In the genomic region with DNA sequence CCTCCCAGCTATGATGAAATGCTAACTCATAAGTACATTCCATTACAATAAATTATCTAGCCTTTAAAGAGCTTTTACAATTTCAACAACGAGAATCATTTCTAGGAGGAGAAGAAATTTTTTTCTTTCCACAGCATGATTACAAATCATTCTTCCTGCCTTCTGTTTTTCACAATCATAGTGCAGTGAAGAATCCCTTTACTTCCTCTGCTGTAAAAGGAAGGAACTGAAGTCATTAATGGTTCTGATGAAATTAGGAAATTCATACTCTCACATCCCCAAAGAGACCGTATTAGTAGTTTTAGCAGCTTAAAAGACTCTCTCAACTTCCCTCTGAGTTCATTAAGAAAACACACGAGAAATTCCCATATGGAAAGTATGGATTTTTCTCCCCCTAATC, we compare ENCODE assay signal across 14 cellular contexts. TPM values are rescaled to one million over a fixed set of nuclear protein-coding genes. Genes with fewer than 3 reads are reported as not detected.
DNase-seq lines count a peak whose midpoint lies in the region; ATAC-seq, FAIRE-seq and TF ChIP-seq lines count a peak whose summit lies in the region.
"Had no signal": no experiment of that assay in that cellular context is flagged by ENCODE, and none has a peak within 500 bp of the region (broad histone marks: within the 10 kb centered on the region; RNA-seq: fewer than 3 reads in every experiment).

No MANE protein-coding gene starts in this region.

- no peaks in the 10 kb centered on the region for H3K36me3 ChIP-seq in SK-N-MC (ENCODE audit: insufficient read depth, low read length)
- no peaks in the 10 kb centered on the region for H3K36me3 ChIP-seq in pancreas

- no peak overlapping the region for H3K27ac Mint-ChIP-seq in type B pancreatic cell
- no peak overlapping the region for H3K27ac Mint-ChIP-seq in activated CD8-positive, alpha-beta T cell treated with anti-CD3 and anti-CD28 coated beads for 36 hours
- H3K27ac Mint-ChIP-seq: activated naive CD4-positive, alpha-beta T cell treated with anti-CD3 and anti-CD28 coated beads, Interleukin-2, amount 50 U/mL, for 24 hours; CD4-positive, alpha-beta T cell had no signal

- DNase-seq in Ammon's horn (ENCODE audit: low spot score) (peak; percentile 8), SK-N-MC (ENCODE audit: low read depth, low spot score) (peak; percentile 35), foreskin fibroblast (peak; percentile 43 to 54), pancreas (no peak), RKO (ENCODE audit: low spot score) (no peak), type B pancreatic cell (ENCODE audit: extremely low spot score, unreplicated experiment) (no peak)
- no peak for DNase-seq in activated CD8-positive, alpha-beta T cell treated with anti-CD3 and anti-CD28 coated beads for 36 hours
- DNase-seq: activated CD4-positive, alpha-beta T cell treated with anti-CD3 and anti-CD28 coated beads for 4 hours; CD4-positive, alpha-beta T cell had no signal

- no peaks in the 10 kb centered on the region for H3K27me3 Mint-ChIP-seq in type B pancreatic cell
- no peaks in the 10 kb centered on the region for H3K27me3 Mint-ChIP-seq in activated CD8-positive, alpha-beta T cell treated with anti-CD3 and anti-CD28 coated beads for 36 hours
- H3K27me3 Mint-ChIP-seq: activated naive CD4-positive, alpha-beta T cell treated with anti-CD3 and anti-CD28 coated beads, Interleukin-2, amount 50 U/mL, for 24 hours; CD4-positive, alpha-beta T cell had no signal

- H3K9ac ChIP-seq in SK-N-MC (ENCODE audit: insufficient read length) = peak overlapping the region; percentile 11

- no peaks in the 10 kb centered on the region for H3K9me3 ChIP-seq in SK-N-MC (ENCODE audit: low read depth, low read length)
- no peaks in the 10 kb centered on the region for H3K9me3 ChIP-seq in pancreas

- WGBS in pancreas, 2 donors = 25 to 36% methylated on average over 3 of the region's 3 CpGs

- H3K4me1 Mint-ChIP-seq in type B pancreatic cell (ENCODE audit: unreplicated experiment) = peaks cover 10% of the 10 kb centered on the region
- H3K4me1 Mint-ChIP-seq in activated CD8-positive, alpha-beta T cell treated with anti-CD3 and anti-CD28 coated beads for 36 hours (ENCODE audit: low read depth) = no peaks in the 10 kb centered on the region
- H3K4me1 Mint-ChIP-seq: activated naive CD4-positive, alpha-beta T cell treated with anti-CD3 and anti-CD28 coated beads, Interleukin-2, amount 50 U/mL, for 24 hours had no signal

- POLR2A ChIA-PET in activated CD8-positive, alpha-beta T cell treated with anti-CD3 and anti-CD28 coated beads for 36 hours (lab: Charles Lee) = no interaction called here

- FAIRE-seq in pancreas (lab: Jason Lieb, UNC) = peak; percentile 73
- FAIRE-seq: endometrium, GM12878 had no signal

- peaks cover 0 to 29% (median 14%) of the 10 kb centered on the region in 3 donors for H3K4me1 ChIP-seq in pancreas

- peak overlapping the region; percentile 69 for H3K4me3 ChIP-seq in SK-N-MC
- peak overlapping the region in 1 of 2 donors; percentile 21 for H3K4me3 ChIP-seq in foreskin fibroblast (ENCODE audit: low read depth in 1 of 2, low read length in 2 of 2)
- no peak overlapping the region for H3K4me3 ChIP-seq in pancreas
- H3K4me3 ChIP-seq: GM12878 had no signal

- no peaks in the 10 kb centered on the region for H3K9me3 Mint-ChIP-seq in type B pancreatic cell
- H3K9me3 Mint-ChIP-seq in activated CD8-positive, alpha-beta T cell treated with anti-CD3 and anti-CD28 coated beads for 36 hours = no peaks in the 10 kb centered on the region
- H3K9me3 Mint-ChIP-seq: activated naive CD4-positive, alpha-beta T cell treated with anti-CD3 and anti-CD28 coated beads, Interleukin-2, amount 50 U/mL, for 24 hours; CD4-positive, alpha-beta T cell had no signal

- no peaks in the 10 kb centered on the region for H3K36me3 Mint-ChIP-seq in type B pancreatic cell
- no peaks in the 10 kb centered on the region for H3K36me3 Mint-ChIP-seq in activated CD8-positive, alpha-beta T cell treated with anti-CD3 and anti-CD28 coated beads for 36 hours (ENCODE audit: low read depth)
- H3K36me3 Mint-ChIP-seq: activated naive CD4-positive, alpha-beta T cell treated with anti-CD3 and anti-CD28 coated beads, Interleukin-2, amount 50 U/mL, for 24 hours had no signal

- no peaks in the 10 kb centered on the region for H3K27me3 ChIP-seq in pancreas

- ATAC-seq in pancreas (peak in 2 of 4 donors; percentile 38 to 70), GM21526 (IDR thresholded peaks at IDR 0.05; ENCODE audit: low FRiP score, unreplicated experiment) (no peak)
- ATAC-seq in activated CD8-positive, alpha-beta T cell treated with anti-CD3 and anti-CD28 coated beads for 36 hours = no peak
- ATAC-seq: GM12878 had no signal

- intact Hi-C loops in pancreas (cut with DNase I) = no loop called here
- intact Hi-C loops in activated CD8-positive, alpha-beta T cell treated with anti-CD3 and anti-CD28 coated beads for 36 hours (cut with micrococcal nuclease) = no loop called here

- TF ChIP-seq CTCF in foreskin fibroblast (IDR thresholded peaks at IDR 0.05; ENCODE audit: low read depth, low read length) (peak; percentile 3), pancreas (IDR thresholded peaks at IDR 0.05) (no peak), type B pancreatic cell (conservative IDR thresholded peaks at IDR 0.05) (no peak)
- TF ChIP-seq CTCF in activated CD8-positive, alpha-beta T cell treated with anti-CD3 and anti-CD28 coated beads for 36 hours (IDR thresholded peaks at IDR 0.05) = no peak

- CTCF ChIA-PET in activated CD8-positive, alpha-beta T cell treated with anti-CD3 and anti-CD28 coated beads for 36 hours (lab: Charles Lee) = no interaction called here

- H3K4me3 Mint-ChIP-seq in type B pancreatic cell = no peak overlapping the region
- no peak overlapping the region for H3K4me3 Mint-ChIP-seq in activated CD8-positive, alpha-beta T cell treated with anti-CD3 and anti-CD28 coated beads for 36 hours
- H3K4me3 Mint-ChIP-seq: activated naive CD4-positive, alpha-beta T cell treated with anti-CD3 and anti-CD28 coated beads, Interleukin-2, amount 50 U/mL, for 24 hours; CD4-positive, alpha-beta T cell had no signal

- H3K27ac ChIP-seq in SK-N-MC = peak overlapping the region; percentile 79
- peak overlapping the region in 1 of 4 donors; percentile 48 for H3K27ac ChIP-seq in pancreas
- H3K27ac ChIP-seq: RWPE1 had no signal

RNA-seq across cellular contexts. Expression of a gene that starts 58.7 kb away (rescaled TPM):
- total RNA-seq in pancreas (10 to 100 TPM in 2 of 6 donors, 1 to 10 TPM in 4; 3.0 to 14.3 (median 6.0) TPM), type B pancreatic cell (ENCODE audit: low replicate concordance) (28.1 and 35.6 TPM in 2 replicates)
- polyA plus RNA-seq in pancreas = 1 to 10 TPM; 1.5 to 2.4 TPM
- total RNA-seq in activated CD8-positive, alpha-beta T cell treated with anti-CD3 and anti-CD28 coated beads for 36 hours = not detected
- total RNA-seq: CD4-positive, alpha-beta T cell had no signal

Comparison
In these comparisons a context has a peak if more than half of its experiments do, and no peak if none do; other contexts are left out.
1. DNase-seq: peak in Ammon's horn (single experiment), SK-N-MC (single experiment) and foreskin fibroblast (2 of 2); none in pancreas (0 of 6), RKO (single experiment), type B pancreatic cell (single experiment) and activated CD8-positive, alpha-beta T cell treated with anti-CD3 and anti-CD28 coated beads for 36 hours (single experiment).